In genomic region chr9:124188331-124189110, GRCh38 we compare ENCODE assay signal across 10 cellular contexts.
"Had no signal": no experiment of that assay in that cellular context is flagged by ENCODE, and none has a peak within 500 bp of the region (broad histone marks: within the 10 kb centered on the region; RNA-seq: fewer than 3 reads in every experiment).

No MANE protein-coding gene starts in this region.

- H3K27ac Mint-ChIP-seq: activated naive CD4-positive, alpha-beta T cell treated with anti-CD3 and anti-CD28 coated beads, Interleukin-2, amount 10 ng/mL, durations not matched to agents 7 days and 5 days; stimulated activated naive CD8-positive, alpha-beta T cell treated with anti-CD3 and anti-CD28 coated beads, Interleukin-15, amount 100 ng/mL, for 72 hours had no signal

- H3K4me1 Mint-ChIP-seq: T-cell had no signal

- DNase-seq: activated CD4-positive, alpha-beta T cell treated with anti-CD3 and anti-CD28 coated beads, Interleukin-2, amount 50 U/mL, for 4 hours; activated naive CD4-positive, alpha-beta T cell treated with anti-CD3 and anti-CD28 coated beads, Interleukin-2, amount 10 ng/mL, durations not matched to agents 7 days and 5 days; erythroblast; heart right ventricle; stimulated activated CD4-positive, alpha-beta T cell treated with anti-CD3 and anti-CD28 coated beads, Interleukin-4, amount 100 ng/mL, for 24 hours; stimulated activated naive CD8-positive, alpha-beta T cell treated with anti-CD3 and anti-CD28 coated beads, Interleukin-15, amount 100 ng/mL, for 72 hours; T-cell; T-helper 9 cell had no signal

- H3K9me3 Mint-ChIP-seq: T-cell had no signal

- H3K36me3 Mint-ChIP-seq: activated naive CD4-positive, alpha-beta T cell treated with anti-CD3 and anti-CD28 coated beads, Interleukin-2, amount 10 ng/mL, durations not matched to agents 7 days and 5 days; T-cell had no signal

- ATAC-seq: activated CD4-positive, CD25-positive, alpha-beta regulatory T cell treated with anti-CD3 and anti-CD28 coated beads, Interleukin-2, amount 50 U/mL, for 24 hours; gastroesophageal sphincter; heart right ventricle; stimulated activated naive CD8-positive, alpha-beta T cell treated with anti-CD3 and anti-CD28 coated beads, Interleukin-15, amount 100 ng/mL, for 72 hours; T-cell had no signal

- H3K4me3 Mint-ChIP-seq: activated naive CD4-positive, alpha-beta T cell treated with anti-CD3 and anti-CD28 coated beads, Interleukin-2, amount 10 ng/mL, durations not matched to agents 7 days and 5 days; stimulated activated naive CD8-positive, alpha-beta T cell treated with anti-CD3 and anti-CD28 coated beads, Interleukin-15, amount 100 ng/mL, for 72 hours; T-cell had no signal
